Comparison of ENCODE assay signal across 8 cellular contexts in genomic region chr1:111620412-111620971, GRCh38. TPM values are rescaled to one million over a fixed set of nuclear protein-coding genes. Genes with fewer than 3 reads are reported as not detected.
DNase-seq lines count a peak whose midpoint lies in the region; ATAC-seq and TF ChIP-seq lines count a peak whose summit lies in the region.

No MANE protein-coding gene starts in this region.

- no peak for DNase-seq in activated CD4-positive, CD25-positive, alpha-beta regulatory T cell treated with anti-CD3 and anti-CD28 coated beads, Interleukin-2, amount 50 U/mL, for 72 hours
- DNase-seq in HL-60 (ENCODE audit: low read depth in 1 of 2, low spot score in 1 of 2) (peak in 1 of 2 experiments; percentile 77), left ventricle myocardium inferior (no peak), skeletal muscle cell (ENCODE audit: low read depth) (no peak)
- DNase-seq in activated CD4-positive, alpha-beta memory T cell treated with anti-CD3 and anti-CD28 coated beads for 36 hours: no peak
- DNase-seq in effector CD8-positive, alpha-beta T cell (lab: John Stamatoyannopoulos, UW): no peak

- H3K36me3 Mint-ChIP-seq in activated CD4-positive, alpha-beta memory T cell treated with anti-CD3 and anti-CD28 coated beads for 36 hours: peaks cover 35% of the 10 kb centered on the region

- no peaks in the 10 kb centered on the region for H3K9me3 ChIP-seq in left ventricle myocardium inferior (replicated peaks)

- peak overlapping the region; percentile 97 for H3K27ac Mint-ChIP-seq in activated CD4-positive, alpha-beta memory T cell treated with anti-CD3 and anti-CD28 coated beads for 36 hours

- TF ChIP-seq CTCF in HL-60 (IDR thresholded peaks at IDR 0.05; ENCODE audit: insufficient read depth, low read length): no peak
- TF ChIP-seq CTCF in left ventricle myocardium inferior (IDR thresholded peaks at IDR 0.05; ENCODE audit: borderline replicate concordance): no peak

- ATAC-seq in activated CD4-positive, CD25-positive, alpha-beta regulatory T cell treated with anti-CD3 and anti-CD28 coated beads, Interleukin-2, amount 50 U/mL, for 24 hours: peak; percentile 4 to 5
- ATAC-seq in GM18498 (IDR thresholded peaks at IDR 0.05; ENCODE audit: unreplicated experiment): no peak

- CTCF ChIA-PET in activated CD4-positive, alpha-beta memory T cell treated with anti-CD3 and anti-CD28 coated beads for 36 hours (lab: Charles Lee): interaction anchor here (1.0 to 12.3 kb wide), 5 partner anchors 10 to 112 kb away, joined by 3 to 104 read pairs (median 3); no protein-coding TSS in a partner anchor

- peak overlapping the region; percentile 95 for H3K4me3 Mint-ChIP-seq in activated CD4-positive, alpha-beta memory T cell treated with anti-CD3 and anti-CD28 coated beads for 36 hours

- no peaks in the 10 kb centered on the region for H3K27me3 ChIP-seq in HL-60 (ENCODE audit: insufficient read depth, poor library complexity, severe bottlenecking)
- H3K27me3 ChIP-seq in left ventricle myocardium inferior (ENCODE audit: low read depth): no peaks in the 10 kb centered on the region

- H3K4me1 Mint-ChIP-seq in activated CD4-positive, alpha-beta memory T cell treated with anti-CD3 and anti-CD28 coated beads for 36 hours (ENCODE audit: low read depth): peaks cover 67% of the 10 kb centered on the region

- H3K27ac ChIP-seq in HL-60 (replicated peaks) (peak overlapping the region; percentile 68), left ventricle myocardium inferior (replicated peaks) (peak overlapping the region; percentile 98)

- POLR2A ChIA-PET in activated CD4-positive, alpha-beta memory T cell treated with anti-CD3 and anti-CD28 coated beads for 36 hours (lab: Charles Lee): interaction anchor here (0.7 to 12.4 kb wide), 8 partner anchors 9 to 113 kb away, joined by 3 to 151 read pairs (median 4); no protein-coding TSS in a partner anchor

- peaks cover 68% of the 10 kb centered on the region for H3K4me1 ChIP-seq in left ventricle myocardium inferior

- peak overlapping the region; percentile 75 for H3K4me3 ChIP-seq in HL-60 (replicated peaks; ENCODE audit: insufficient read depth, low read length)
- peak overlapping the region; percentile 87 for H3K4me3 ChIP-seq in left ventricle myocardium inferior
- H3K4me3 ChIP-seq in skeletal muscle cell (ENCODE audit: low read depth, low read length): peak overlapping the region; percentile 70

- H3K27me3 Mint-ChIP-seq in activated CD4-positive, alpha-beta memory T cell treated with anti-CD3 and anti-CD28 coated beads for 36 hours: no peaks in the 10 kb centered on the region

- no peaks in the 10 kb centered on the region for H3K36me3 ChIP-seq in left ventricle myocardium inferior

- no peaks in the 10 kb centered on the region for H3K9me3 Mint-ChIP-seq in activated CD4-positive, alpha-beta memory T cell treated with anti-CD3 and anti-CD28 coated beads for 36 hours

- intact Hi-C loops in activated CD4-positive, alpha-beta memory T cell treated with anti-CD3 and anti-CD28 coated beads for 36 hours (cut with micrococcal nuclease): no loop called here
- intact Hi-C loops in left ventricle myocardium inferior (cut with micrococcal nuclease): no loop called here

RNA-seq across cellular contexts. Expression of gene RAP1A, which starts 0.9 kb away (rescaled TPM):
- total RNA-seq in activated CD4-positive, alpha-beta memory T cell treated with anti-CD3 and anti-CD28 coated beads for 36 hours: 100 to 1,000 TPM; 292 to 294 TPM
- 112 TPM for total RNA-seq in left ventricle myocardium inferior
